24 cellular contexts compared by ENCODE assay signal in genomic region chr10:78390051-78390450, GRCh38.
DNase-seq lines count a peak whose midpoint lies in the region; ATAC-seq and TF ChIP-seq lines count a peak whose summit lies in the region.
"Had no signal": no experiment of that assay in that cellular context is flagged by ENCODE, and none has a peak within 500 bp of the region (broad histone marks: within the 10 kb centered on the region; RNA-seq: fewer than 3 reads in every experiment).

No MANE protein-coding gene starts in this region.

- H3K14ac ChIP-seq in neuronal stem cell (ENCODE audit: low read length), result no peak overlapping the region

- no peak overlapping the region for H3K4me2 ChIP-seq in neuronal stem cell (ENCODE audit: insufficient read depth, low read length, poor library complexity, severe bottlenecking)
- H3K4me2 ChIP-seq: A549; BLaER1 treated with 17β-estradiol and CSF1 and Interleukin-3, amounts not matched to agents 10 nM and 100 nM had no signal

- H3K4me3 ChIP-seq in neuronal stem cell (ENCODE audit: low read length in 2 of 2), result no peak overlapping the region
- no peak overlapping the region for H3K4me3 ChIP-seq in spleen
- H3K4me3 ChIP-seq: A549; BLaER1 treated with 17β-estradiol and CSF1 and Interleukin-3, amounts not matched to agents 10 nM and 100 nM; GM12878 had no signal

- H2BK120ac ChIP-seq in neuronal stem cell (ENCODE audit: low read depth, low read length), result no peak overlapping the region

- H2AFZ ChIP-seq in neuronal stem cell (ENCODE audit: low read length), result no peak overlapping the region

- WGBS in neuronal stem cell (ENCODE audit: extremely low coverage in 2 of 2, insufficient read length in 2 of 2, insufficient replicate concordance in 1 of 2), 2 donors, result no CpG with 5 or more reads among the region's 6 CpGs
- WGBS in spleen, 5 donors, result 77 to 94% (median 84%) methylated on average over 6 of the region's 6 CpGs

- H3K18ac ChIP-seq in neuronal stem cell (ENCODE audit: low read length), result peak overlapping the region; percentile 5

- H2AK5ac ChIP-seq in neuronal stem cell (ENCODE audit: low read depth, low read length), result no peak overlapping the region

- H3K36me3 Mint-ChIP-seq in natural killer cell treated with Interleukin-12 subunit alpha and Interleukin-12 subunit beta and Interleukin-15 and Interleukin-18, amount 100 ng/mL, for 72 hours, result no peaks in the 10 kb centered on the region
- H3K36me3 Mint-ChIP-seq in natural killer cell, result no peaks in the 10 kb centered on the region
- H3K36me3 Mint-ChIP-seq: CD4-positive, alpha-beta memory T cell; CD4-positive, CD25-positive, alpha-beta regulatory T cell; CD8-positive, alpha-beta memory T cell had no signal

- H3K27ac Mint-ChIP-seq in natural killer cell treated with Interleukin-12 subunit alpha and Interleukin-12 subunit beta and Interleukin-15 and Interleukin-18, amount 100 ng/mL, for 72 hours, result no peak overlapping the region
- H3K27ac Mint-ChIP-seq in natural killer cell, result no peak overlapping the region
- H3K27ac Mint-ChIP-seq: B cell; CD4-positive, alpha-beta memory T cell; CD4-positive, CD25-positive, alpha-beta regulatory T cell; CD8-positive, alpha-beta memory T cell had no signal

- H3K4me1 ChIP-seq in neuronal stem cell (ENCODE audit: control insufficient read depth in 2 of 2, insufficient read depth in 1 of 2, low read depth in 1 of 2, low read length in 2 of 2) (peaks cover 1 to 12% of the 10 kb centered on the region in 2 donors), spleen (no peaks in the 10 kb centered on the region)
- H3K4me1 ChIP-seq: A549; BLaER1 treated with 17β-estradiol and CSF1 and Interleukin-3, amounts not matched to agents 10 nM and 100 nM had no signal

- H3K27ac ChIP-seq in neuronal stem cell (replicated peaks; ENCODE audit: low read length) (no peak overlapping the region), spleen (no peak overlapping the region)
- H3K27ac ChIP-seq: 22Rv1; A549; BLaER1 treated with 17β-estradiol and CSF1 and Interleukin-3, amounts not matched to agents 10 nM and 100 nM; C4-2B had no signal

- no peak for TF ChIP-seq POLR2A in spleen (IDR thresholded peaks at IDR 0.05)

- peaks cover 7 to 15% of the 10 kb centered on the region in 2 donors for H3K27me3 Mint-ChIP-seq in natural killer cell treated with Interleukin-12 subunit alpha and Interleukin-12 subunit beta and Interleukin-15 and Interleukin-18, amount 100 ng/mL, for 72 hours
- H3K27me3 Mint-ChIP-seq in natural killer cell (ENCODE audit: low read depth in 2 of 2), result peaks cover 4 to 6% of the 10 kb centered on the region in 2 donors
- H3K27me3 Mint-ChIP-seq: CD4-positive, CD25-positive, alpha-beta regulatory T cell had no signal

- H3K4me3 Mint-ChIP-seq in natural killer cell treated with Interleukin-12 subunit alpha and Interleukin-12 subunit beta and Interleukin-15 and Interleukin-18, amount 100 ng/mL, for 72 hours, result no peak overlapping the region
- H3K4me3 Mint-ChIP-seq in natural killer cell, result no peak overlapping the region
- H3K4me3 Mint-ChIP-seq: B cell; CD4-positive, alpha-beta memory T cell; CD4-positive, CD25-positive, alpha-beta regulatory T cell; CD8-positive, alpha-beta memory T cell had no signal

- H4K8ac ChIP-seq in neuronal stem cell (ENCODE audit: low read depth, low read length), result no peak overlapping the region

- H3K23ac ChIP-seq in neuronal stem cell (ENCODE audit: low read depth, low read length, poor library complexity), result no peak overlapping the region

- peak overlapping the region; percentile 20 for H3K4ac ChIP-seq in neuronal stem cell (ENCODE audit: low read length)

- no peaks in the 10 kb centered on the region for H3K4me1 Mint-ChIP-seq in natural killer cell treated with Interleukin-12 subunit alpha and Interleukin-12 subunit beta and Interleukin-15 and Interleukin-18, amount 100 ng/mL, for 72 hours (ENCODE audit: low read depth in 2 of 2)
- no peaks in the 10 kb centered on the region for H3K4me1 Mint-ChIP-seq in natural killer cell
- H3K4me1 Mint-ChIP-seq: B cell; CD4-positive, alpha-beta memory T cell; CD4-positive, CD25-positive, alpha-beta regulatory T cell; CD8-positive, alpha-beta memory T cell had no signal

- H3K9me3 ChIP-seq in neuronal stem cell (replicated peaks in 1 of 2; ENCODE audit: control insufficient read depth in 2 of 2, insufficient read depth in 1 of 2, low read depth in 1 of 2, low read length in 2 of 2) (no peaks in the 10 kb centered on the region), spleen (no peaks in the 10 kb centered on the region)
- H3K9me3 ChIP-seq: A549; BLaER1 treated with 17β-estradiol and CSF1 and Interleukin-3, amounts not matched to agents 10 nM and 100 nM had no signal

- no peak for ATAC-seq in natural killer cell treated with Interleukin-12 subunit alpha and Interleukin-12 subunit beta and Interleukin-15 and Interleukin-18, amount 100 ng/mL, for 72 hours
- ATAC-seq in natural killer cell, result no peak
- ATAC-seq: A549, GM12878 had no signal

- H2BK5ac ChIP-seq in neuronal stem cell (ENCODE audit: low read length), result no peak overlapping the region

- no peaks in the 10 kb centered on the region for H3K79me1 ChIP-seq in neuronal stem cell (ENCODE audit: low read depth, low read length)

- DNase-seq in natural killer cell treated with Interleukin-12 subunit alpha and Interleukin-12 subunit beta and Interleukin-15 and Interleukin-18, amount 100 ng/mL, for 72 hours (ENCODE audit: low spot score), result peak; percentile 2
- DNase-seq in natural killer cell (no peak), neuronal stem cell (ENCODE audit: low spot score) (no peak), spleen (peak; percentile 50), NCI-H446 (lab: John Stamatoyannopoulos, UW) (no peak), nucleus accumbens (lab: John Stamatoyannopoulos, UW) (no peak)
- DNase-seq: AML-193; CD4-positive, alpha-beta memory T cell; CD4-positive, CD25-positive, alpha-beta regulatory T cell; CD8-positive, alpha-beta memory T cell; COR-L47; DMS 273 treated with DMSO at 0.1 percent for 48 hours; DMS153; DMS53; DMS79; DND-41; EL; GDM1 had no signal

- TF ChIP-seq CTCF in natural killer cell (IDR thresholded peaks at IDR 0.05) (no peak), spleen (IDR thresholded peaks at IDR 0.05 in 8 of 11, conservative IDR thresholded peaks at IDR 0.05 in 3 of 11) (no peak)

- H3K36me3 ChIP-seq in neuronal stem cell (replicated peaks in 1 of 2; ENCODE audit: control insufficient read depth in 2 of 2, insufficient read depth in 2 of 2, low read length in 2 of 2), result no peaks in the 10 kb centered on the region
- H3K36me3 ChIP-seq in spleen, result no peaks in the 10 kb centered on the region
- H3K36me3 ChIP-seq: BLaER1 treated with 17β-estradiol and CSF1 and Interleukin-3, amounts not matched to agents 10 nM and 100 nM had no signal

- H3K27me3 ChIP-seq in neuronal stem cell (ENCODE audit: control insufficient read depth in 3 of 3, insufficient read depth in 3 of 3, low read depth in 1 of 3, low read length in 3 of 3), result peaks cover 0 to 3% (median 0%) of the 10 kb centered on the region in 3 experiments
- peaks cover 0 to 10% (median 0%) of the 10 kb centered on the region in 7 donors for H3K27me3 ChIP-seq in spleen (replicated peaks in 1 of 7)
- H3K27me3 ChIP-seq: BLaER1 treated with 17β-estradiol and CSF1 and Interleukin-3, amounts not matched to agents 10 nM and 100 nM had no signal

- H3K9ac ChIP-seq in neuronal stem cell (ENCODE audit: low read depth, low read length, poor library complexity), result no peak overlapping the region
- H3K9ac ChIP-seq: BLaER1 treated with 17β-estradiol and CSF1 and Interleukin-3, amounts not matched to agents 10 nM and 100 nM had no signal

- no peak overlapping the region for H2BK12ac ChIP-seq in neuronal stem cell (ENCODE audit: low read length)

- intact Hi-C loops in natural killer cell (cut with micrococcal nuclease) (no loop called here), spleen (cut with DNase I; ENCODE audit: low total_unique reads) (no loop called here)

- no peaks in the 10 kb centered on the region for H3K9me3 Mint-ChIP-seq in natural killer cell treated with Interleukin-12 subunit alpha and Interleukin-12 subunit beta and Interleukin-15 and Interleukin-18, amount 100 ng/mL, for 72 hours
- no peaks in the 10 kb centered on the region for H3K9me3 Mint-ChIP-seq in natural killer cell
- H3K9me3 Mint-ChIP-seq: CD4-positive, alpha-beta memory T cell; CD8-positive, alpha-beta memory T cell had no signal

- H4K91ac ChIP-seq in neuronal stem cell (ENCODE audit: low read depth, low read length, poor library complexity), result peak overlapping the region; percentile 27

- H2BK15ac ChIP-seq in neuronal stem cell (ENCODE audit: low read length), result no peak overlapping the region

Comparison
In these comparisons a context has a peak if more than half of its experiments do, and no peak if none do; other contexts are left out.
1. DNase-seq: peak in natural killer cell treated with Interleukin-12 subunit alpha and Interleukin-12 subunit beta and Interleukin-15 and Interleukin-18, amount 100 ng/mL, for 72 hours (single experiment) and spleen (single experiment); none in natural killer cell (single experiment), neuronal stem cell (single experiment), NCI-H446 (0 of 2) and nucleus accumbens (0 of 56).